In genomic region chr4:122742933-122743829, GRCh38 we compare ENCODE assay signal across 26 cellular contexts.
"Had no signal": no experiment of that assay in that cellular context is flagged by ENCODE, and none has a peak within 500 bp of the region (broad histone marks: within the 10 kb centered on the region; RNA-seq: fewer than 3 reads in every experiment).

No MANE protein-coding gene starts in this region.

- FAIRE-seq: astrocyte had no signal

- ATAC-seq: activated CD4-positive, CD25-positive, alpha-beta regulatory T cell treated with anti-CD3 and anti-CD28 coated beads, Interleukin-2, amount 50 U/mL, for 24 hours; activated CD8-positive, alpha-beta T cell treated with anti-CD3 and anti-CD28 coated beads for 36 hours; activated naive CD4-positive, alpha-beta T cell treated with anti-CD3 and anti-CD28 coated beads, Interleukin-2, amount 50 U/mL, for 72 hours; activated naive CD8-positive, alpha-beta T cell treated with anti-CD3 and anti-CD28 coated beads, Interleukin-2, amount 50 U/mL, for 24 hours; Panc1 had no signal

- H3K4me2 ChIP-seq: KMS-11 had no signal

- H3K27ac ChIP-seq: KMS-11 had no signal

- H3K27me3 Mint-ChIP-seq: activated CD8-positive, alpha-beta T cell treated with anti-CD3 and anti-CD28 coated beads for 36 hours; activated naive CD8-positive, alpha-beta T cell treated with anti-CD3 and anti-CD28 coated beads, Interleukin-2, amount 50 U/mL, for 24 hours; brain had no signal

- H3K4me3 Mint-ChIP-seq: activated CD8-positive, alpha-beta T cell treated with anti-CD3 and anti-CD28 coated beads for 36 hours; activated naive CD8-positive, alpha-beta T cell treated with anti-CD3 and anti-CD28 coated beads, Interleukin-2, amount 50 U/mL, for 24 hours; activated T-helper 1 cell treated with anti-CD3 and anti-CD28 coated beads, Interleukin-12 subunit alpha, Interleukin-12 subunit beta, Interleukin-2, Interleukin-4 antibody, amounts not matched to agents 30 ng/mL and 10 ng/mL and 1 ng/mL, durations not matched to agents 14 hours and 24 hours and 36 hours; brain; T-helper 1 cell treated with Interleukin-12 subunit alpha and Interleukin-12 subunit beta and Interleukin-4 antibody, amounts not matched to agents 30 μg/mL and 1 μg/mL, for 36 hours had no signal

- H3K4me1 Mint-ChIP-seq: brain had no signal

- H3K27ac Mint-ChIP-seq: activated CD8-positive, alpha-beta T cell treated with anti-CD3 and anti-CD28 coated beads for 36 hours; activated naive CD4-positive, alpha-beta T cell treated with anti-CD3 and anti-CD28 coated beads, Interleukin-2, amount 50 U/mL, for 72 hours; activated naive CD8-positive, alpha-beta T cell treated with anti-CD3 and anti-CD28 coated beads, Interleukin-2, amount 50 U/mL, for 24 hours; activated T-helper 1 cell treated with anti-CD3 and anti-CD28 coated beads, Interleukin-12 subunit alpha, Interleukin-12 subunit beta, Interleukin-2, Interleukin-4 antibody, amounts not matched to agents 30 ng/mL and 10 ng/mL and 1 ng/mL, durations not matched to agents 14 hours and 24 hours and 36 hours; T-helper 1 cell treated with Interleukin-12 subunit alpha and Interleukin-12 subunit beta and Interleukin-4 antibody, amounts not matched to agents 30 μg/mL and 1 μg/mL, for 36 hours had no signal

- H3K9ac ChIP-seq: KMS-11 had no signal

- DNase-seq: activated CD4-positive, alpha-beta T cell treated with anti-CD3 and anti-CD28 coated beads for 4 hours; activated CD8-positive, alpha-beta memory T cell treated with anti-CD3 and anti-CD28 coated beads, Interleukin-2, amount 50 U/mL, for 48 hours; activated CD8-positive, alpha-beta T cell treated with anti-CD3 and anti-CD28 coated beads for 36 hours; activated effector memory CD4-positive, alpha-beta T cell treated with anti-CD3 and anti-CD28 coated beads, Interleukin-2, amount 50 U/mL, for 16 hours; activated naive CD4-positive, alpha-beta T cell treated with Interleukin-2 at 50 U/mL for 16 hours; activated naive CD8-positive, alpha-beta T cell treated with anti-CD3 and anti-CD28 coated beads, Interleukin-2, amount 50 U/mL, for 24 hours; activated T-cell treated with anti-CD3 and anti-CD28 coated beads, Interleukin-2, amount 50 U/mL, for 1 hour; amniotic stem cell; MM.1S; NCI-H1105; NCI-H1436; NCI-H187 treated with DMSO at 0.1 percent for 48 hours; NCI-H2081 treated with DMSO at 0.1 percent for 48 hours; NCI-H446; NCI-H524; NCI-H774; NK-92 treated with Interleukin-12 subunit alpha and Interleukin-12 subunit beta, amount 100 ng/mL, for 24 hours; RPMI8226 had no signal
